9 cellular contexts compared by ENCODE assay signal in the genomic region with DNA sequence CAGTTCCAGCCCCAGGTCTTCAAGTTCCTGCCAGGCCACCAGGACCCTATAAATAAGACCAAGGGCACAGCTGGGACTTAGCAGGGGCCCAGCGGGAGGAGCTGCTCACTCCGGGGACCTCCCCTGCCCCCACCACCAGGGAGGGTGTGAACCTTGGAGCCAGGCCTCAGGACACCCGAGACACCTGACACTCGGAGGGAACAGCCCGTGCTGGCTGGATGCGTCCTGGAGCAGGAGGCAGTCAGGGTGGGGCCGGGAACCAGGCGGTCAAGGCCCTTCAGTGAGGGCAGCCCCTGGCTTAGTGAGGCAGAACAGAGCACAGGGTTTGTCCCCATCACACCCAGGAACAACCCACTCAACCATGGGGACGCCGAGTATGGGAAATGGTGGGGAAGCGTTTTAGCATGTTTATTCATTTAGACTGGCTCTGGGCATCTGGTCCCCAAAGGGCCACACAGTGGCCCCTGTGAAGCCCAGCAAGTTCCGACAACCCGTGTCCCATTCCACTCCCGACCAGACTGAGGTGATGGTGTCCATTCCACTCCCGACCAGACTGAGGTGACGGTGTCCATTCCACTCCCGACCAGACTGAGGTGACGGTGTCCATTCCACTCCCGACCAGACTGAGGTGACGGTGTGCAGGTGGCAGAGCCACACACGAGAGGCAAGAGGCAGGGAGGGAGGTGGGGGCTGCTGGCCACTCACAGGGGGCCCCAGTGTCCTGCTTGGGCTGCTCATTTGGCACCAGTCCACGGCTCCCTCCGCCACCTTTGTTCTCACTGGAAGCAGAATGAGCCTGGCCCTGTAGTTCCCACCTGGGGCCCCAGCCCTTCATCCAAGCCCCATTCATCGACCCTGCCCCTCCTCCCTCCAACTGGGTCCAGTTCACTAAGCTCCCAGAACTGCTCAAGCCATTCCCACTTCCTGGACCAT. TPM values are rescaled to one million over a fixed set of nuclear protein-coding genes. Genes with fewer than 3 reads are reported as not detected.
DNase-seq lines count a peak whose midpoint lies in the region; ATAC-seq, FAIRE-seq and TF ChIP-seq lines count a peak whose summit lies in the region.
"Had no signal": no experiment of that assay in that cellular context is flagged by ENCODE, and none has a peak within 500 bp of the region (broad histone marks: within the 10 kb centered on the region; RNA-seq: fewer than 3 reads in every experiment).

No MANE protein-coding gene starts in this region.

- no peaks in the 10 kb centered on the region for H3K9me3 ChIP-seq in HepG2 (ENCODE audit: low read length)
- no peaks in the 10 kb centered on the region for H3K9me3 ChIP-seq in subcutaneous abdominal adipose tissue (ENCODE audit: control insufficient read depth in 5 of 5, low read length in 5 of 5)

- H3K4me2 ChIP-seq in HepG2 (ENCODE audit: low read depth, low read length) = peak overlapping the region; percentile 81
- H3K4me2 ChIP-seq: GM23338 had no signal

- no peak; the same call in 1 of the 2 replicates for TF ChIP-seq RAD21 in HepG2 (CRISPR knock-in tag; IDR thresholded peaks at IDR 0.05)

- H3K27me3 ChIP-seq in HepG2 (ENCODE audit: control insufficient read depth in 1 of 2, insufficient read depth in 2 of 2, low read length in 2 of 2) (no peaks in the 10 kb centered on the region; a peak in 1 of 5 replicates), subcutaneous abdominal adipose tissue (ENCODE audit: control insufficient read depth in 5 of 5, insufficient read depth in 4 of 5, low read length in 5 of 5) (no peaks in the 10 kb centered on the region)

- no TSS peak for BruUV-seq in HepG2 (replicated peaks; lab: Mats Ljungman, UMichigan)

- peak; percentile 82 for FAIRE-seq in HepG2 (lab: Jason Lieb, UNC)

- peaks cover 58% of the 10 kb centered on the region for H3K4me1 ChIP-seq in HepG2 (ENCODE audit: insufficient read depth, low read length)
- H3K4me1 ChIP-seq in subcutaneous abdominal adipose tissue (ENCODE audit: control insufficient read depth in 5 of 5, insufficient read depth in 5 of 5, low read length in 5 of 5) = peaks cover 0 to 60% (median 56%) of the 10 kb centered on the region in 5 donors

- CTCF ChIA-PET in HepG2 (lab: Yijun Ruan, JAX; ENCODE audit: low intra/inter-chr PET ratio, low total read pairs) = no interaction called here

- TF ChIP-seq EP300 in HepG2 (IDR thresholded peaks at IDR 0.05; ENCODE audit: low read depth in 2 of 2, low read length in 2 of 2) (peak in 1 of 2 experiments; percentile 49; a peak in 2 of 4 replicates), HepG2 (CRISPR knock-in tag; IDR thresholded peaks at IDR 0.05; ENCODE audit: borderline replicate concordance) (no peak)

- TF ChIP-seq CTCF in HepG2 (CRISPR knock-in tag; IDR thresholded peaks at IDR 0.05) = no peak; the same call in 1 of the 2 replicates

- ATAC-seq in HepG2 (peak; percentile 13), GM18873 (IDR thresholded peaks at IDR 0.05; ENCODE audit: low FRiP score, unreplicated experiment) (no peak)
- ATAC-seq: GM23338 had no signal

- DNase-seq in NCI-H1105 treated with DMSO at 0.1 percent for 48 hours (lab: John Stamatoyannopoulos, UW) (peak; percentile 11), NCI-H1105 (lab: John Stamatoyannopoulos, UW) (no peak), HepG2 (ENCODE audit: low spot score) (peak; percentile 88), H4 (ENCODE audit: low spot score) (no peak), NCI-H524 (lab: John Stamatoyannopoulos, UW) (no peak)

- peaks cover 11% of the 10 kb centered on the region; the same call in 1 of the 2 replicates for H4K20me1 ChIP-seq in HepG2 (ENCODE audit: insufficient read depth, low read length)

- peaks cover 28% of the 10 kb centered on the region for H3K79me2 ChIP-seq in HepG2 (ENCODE audit: insufficient read depth, low read length)

- in situ Hi-C loops in HepG2 (cut with HindIII; ENCODE audit: extremely low pct_ligation_motif_present, low pct_unique_long_range_greater_than_20kb) = no loop called here

- peak overlapping the region; percentile 69 for H3K9ac ChIP-seq in HepG2 (ENCODE audit: insufficient read depth, low read depth, low read length)
- H3K9ac ChIP-seq in subcutaneous abdominal adipose tissue (ENCODE audit: low read length in 5 of 5) = peak overlapping the region in 1 of 5 donors; percentile 30

- H3K36me3 ChIP-seq in HepG2 (replicated peaks in 1 of 2; ENCODE audit: control insufficient read depth in 1 of 2, insufficient read depth in 2 of 2, low read length in 2 of 2) = peaks cover 2% of the 10 kb centered on the region in 2 experiments; a peak in 2 of 5 replicates
- H3K36me3 ChIP-seq in subcutaneous abdominal adipose tissue (ENCODE audit: control insufficient read depth in 5 of 5, insufficient read depth in 5 of 5, low read length in 5 of 5) = peaks cover 0 to under 1% (median 0%) of the 10 kb centered on the region in 5 donors

- H3K27ac ChIP-seq in angular gyrus (ENCODE audit: low read depth, low read length) = peak overlapping the region; percentile 30
- peak overlapping the region; percentile 96 for H3K27ac ChIP-seq in HepG2 (ENCODE audit: extremely low read length, insufficient read depth, low read length)
- peak overlapping the region; percentile 41 for H3K27ac ChIP-seq in subcutaneous abdominal adipose tissue (ENCODE audit: low read depth, low read length)

- WGBS in HepG2 (ENCODE audit: low lambda C conversion rate) = 6% methylated on average over 12 of the region's 24 CpGs

- TF ChIP-seq POLR2A in HepG2 (IDR thresholded peaks at IDR 0.05; ENCODE audit: insufficient read depth in 1 of 2, low read depth in 2 of 2, low read length in 2 of 2) = peak in 1 of 2 experiments; percentile 44; a peak in 1 of 4 replicates

- intact Hi-C loops in HepG2 (cut with micrococcal nuclease; ENCODE audit: unreplicated experiment) = loop anchor here (1.0 kb wide), 1 partner anchor 20 kb away; no protein-coding TSS in a partner anchor

- POLR2A ChIA-PET in HepG2 (lab: Yijun Ruan, JAX) = interaction anchor here (0.5 to 10.1 kb wide), 13 partner anchors 7 to 148 kb away, joined by 3 to 469 read pairs (median 5); a partner anchor contains a TSS

- H3K4me3 ChIP-seq in HepG2 (replicated peaks in 1 of 3; ENCODE audit: insufficient read depth in 1 of 3, low read depth in 2 of 3, low read length in 3 of 3) (peak overlapping the region; percentile 36 to 80 (median 52); a peak in 5 of 6 replicates), subcutaneous abdominal adipose tissue (ENCODE audit: low read depth in 1 of 5, low read length in 5 of 5) (no peak overlapping the region)
- H3K4me3 ChIP-seq: GM23338 had no signal

- no peak overlapping the region for H2AFZ ChIP-seq in HepG2 (ENCODE audit: low read length)
- H2AFZ ChIP-seq: GM23338 had no signal

RNA-seq across cellular contexts. Expression of a gene that starts 2.2 kb away (rescaled TPM):
- total RNA-seq in HepG2 (2016; rRNA removed; fragmentation: Illumina TruSeq; extraction: Trizol) = 8.4 and 10.7 TPM in 2 replicates
- total RNA-seq in HepG2 (2016; cell fraction: cytosol; rRNA removed; fragmentation: Illumina TruSeq; extraction: Trizol; ENCODE audit: low read depth) = 6.5 and 7.9 TPM in 2 replicates
- total RNA-seq in HepG2 (2016; cell fraction: insoluble cytoplasmic fraction; rRNA removed; fragmentation: Illumina TruSeq; extraction: Trizol) = 8.9 and 11.0 TPM in 2 replicates
- 14.1 and 14.8 TPM in 2 replicates for total RNA-seq in HepG2 (2016; cell fraction: membrane; rRNA removed; fragmentation: Illumina TruSeq; extraction: Trizol)
- total RNA-seq in HepG2 (2016; cell fraction: nucleus; rRNA removed; fragmentation: Illumina TruSeq; extraction: Trizol) = 17.3 and 19.0 TPM in 2 replicates
- 18.0 and 19.6 TPM in 2 replicates for polyA plus RNA-seq in HepG2 (2011; rRNA removed)
- polyA plus RNA-seq in HepG2 (2011; cell fraction: cytosol; rRNA removed) = 14.8 and 17.8 TPM in 2 replicates
- polyA plus RNA-seq in HepG2 (2011; cell fraction: nucleus; rRNA removed) = 116 and 135 TPM in 2 replicates
- 27.5 and 28.1 TPM in 2 replicates for polyA plus RNA-seq in HepG2 (2012)
- polyA plus RNA-seq in HepG2 (2016; cell fraction: cytosol; fragmentation: Illumina TruSeq; extraction: Trizol; ENCODE audit: low read depth) = 2.7 and 3.3 TPM in 2 replicates
- 30.9 and 43.0 TPM in 2 replicates for polyA plus RNA-seq in HepG2 (2016; cell fraction: insoluble cytoplasmic fraction; fragmentation: Illumina TruSeq; extraction: Trizol; ENCODE audit: low read depth)
- 10.2 and 10.3 TPM in 2 replicates for polyA plus RNA-seq in HepG2 (2016; cell fraction: membrane; fragmentation: Illumina TruSeq; extraction: Trizol; ENCODE audit: low read depth)
- 76.5 and 77.9 TPM in 2 replicates for polyA plus RNA-seq in HepG2 (2016; cell fraction: nucleus; fragmentation: Illumina TruSeq; extraction: Trizol; ENCODE audit: insufficient read depth, low read depth)
- polyA minus RNA-seq in HepG2 (2011; rRNA and poly(A)+ RNA removed; ENCODE audit: low replicate concordance) = 14.0 and 39.5 TPM in 2 replicates
- polyA minus RNA-seq in HepG2 (2011; cell fraction: cytosol; rRNA and poly(A)+ RNA removed) = 42.7 and 47.0 TPM in 2 replicates
- 36.8 and 48.0 TPM in 2 replicates for polyA minus RNA-seq in HepG2 (2011; cell fraction: nucleus; rRNA and poly(A)+ RNA removed)
- total RNA-seq in H4 (2014; rRNA removed; shearing (Covaris generic)) = 2.4 and 4.2 TPM in 2 replicates

RNA-seq across cellular contexts. Expression of a gene that starts 4.6 kb away (rescaled TPM):
- 78.7 and 88.0 TPM in 2 replicates for total RNA-seq in HepG2 (2016; rRNA removed; fragmentation: Illumina TruSeq; extraction: Trizol)
- total RNA-seq in HepG2 (2016; cell fraction: cytosol; rRNA removed; fragmentation: Illumina TruSeq; extraction: Trizol; ENCODE audit: low read depth) = 72.7 and 79.4 TPM in 2 replicates
- total RNA-seq in HepG2 (2016; cell fraction: insoluble cytoplasmic fraction; rRNA removed; fragmentation: Illumina TruSeq; extraction: Trizol) = 80.1 and 93.1 TPM in 2 replicates
- 72.8 and 84.2 TPM in 2 replicates for total RNA-seq in HepG2 (2016; cell fraction: membrane; rRNA removed; fragmentation: Illumina TruSeq; extraction: Trizol)
- 40.6 and 53.8 TPM in 2 replicates for total RNA-seq in HepG2 (2016; cell fraction: nucleus; rRNA removed; fragmentation: Illumina TruSeq; extraction: Trizol)
- 39.4 and 49.3 TPM in 2 replicates for polyA plus RNA-seq in HepG2 (2011; rRNA removed)
- 61.0 and 112 TPM in 2 replicates for polyA plus RNA-seq in HepG2 (2011; cell fraction: cytosol; rRNA removed)
- polyA plus RNA-seq in HepG2 (2011; cell fraction: nucleus; rRNA removed) = 105 and 111 TPM in 2 replicates
- 67.0 and 70.9 TPM in 2 replicates for polyA plus RNA-seq in HepG2 (2012)
- 126 and 135 TPM in 2 replicates for polyA plus RNA-seq in HepG2 (2016; cell fraction: cytosol; fragmentation: Illumina TruSeq; extraction: Trizol; ENCODE audit: low read depth)
- 131 and 155 TPM in 2 replicates for polyA plus RNA-seq in HepG2 (2016; cell fraction: insoluble cytoplasmic fraction; fragmentation: Illumina TruSeq; extraction: Trizol; ENCODE audit: low read depth)
- 112 and 121 TPM in 2 replicates for polyA plus RNA-seq in HepG2 (2016; cell fraction: membrane; fragmentation: Illumina TruSeq; extraction: Trizol; ENCODE audit: low read depth)
- polyA plus RNA-seq in HepG2 (2016; cell fraction: nucleus; fragmentation: Illumina TruSeq; extraction: Trizol; ENCODE audit: insufficient read depth, low read depth) = 129 and 134 TPM in 2 replicates
- polyA minus RNA-seq in HepG2 (2011; rRNA and poly(A)+ RNA removed; ENCODE audit: low replicate concordance) = 60.5 and 86.6 TPM in 2 replicates
- polyA minus RNA-seq in HepG2 (2011; cell fraction: cytosol; rRNA and poly(A)+ RNA removed) = 53.6 and 68.0 TPM in 2 replicates
- polyA minus RNA-seq in HepG2 (2011; cell fraction: nucleus; rRNA and poly(A)+ RNA removed) = 14.7 and 18.9 TPM in 2 replicates
- total RNA-seq in H4 (2014; rRNA removed; shearing (Covaris generic)) = 34.9 and 37.0 TPM in 2 replicates

RNA-seq across cellular contexts. Expression of a gene that starts 8.3 kb away (rescaled TPM):
- total RNA-seq in HepG2 (2016; rRNA removed; fragmentation: Illumina TruSeq; extraction: Trizol) = 0.27 and 1.2 TPM in 2 replicates
- 1.1 and 1.3 TPM in 2 replicates for total RNA-seq in HepG2 (2016; cell fraction: cytosol; rRNA removed; fragmentation: Illumina TruSeq; extraction: Trizol; ENCODE audit: low read depth)
- total RNA-seq in HepG2 (2016; cell fraction: insoluble cytoplasmic fraction; rRNA removed; fragmentation: Illumina TruSeq; extraction: Trizol) = 0.82 and 1.8 TPM in 2 replicates
- 1.1 and 1.8 TPM in 2 replicates for total RNA-seq in HepG2 (2016; cell fraction: membrane; rRNA removed; fragmentation: Illumina TruSeq; extraction: Trizol)
- 0.88 and 1.8 TPM in 2 replicates for total RNA-seq in HepG2 (2016; cell fraction: nucleus; rRNA removed; fragmentation: Illumina TruSeq; extraction: Trizol)
- 1.4 and 2.8 TPM in 2 replicates for polyA plus RNA-seq in HepG2 (2011; rRNA removed)
- polyA plus RNA-seq in HepG2 (2011; cell fraction: cytosol; rRNA removed) = 1.0 and 2.2 TPM in 2 replicates
- 12.5 TPM in 2 replicates for polyA plus RNA-seq in HepG2 (2011; cell fraction: nucleus; rRNA removed)
- polyA plus RNA-seq in HepG2 (2012) = 1.1 and 1.9 TPM in 2 replicates
- 0.58 and 0.73 TPM in 2 replicates for polyA plus RNA-seq in HepG2 (2016; cell fraction: cytosol; fragmentation: Illumina TruSeq; extraction: Trizol; ENCODE audit: low read depth)
- polyA plus RNA-seq in HepG2 (2016; cell fraction: insoluble cytoplasmic fraction; fragmentation: Illumina TruSeq; extraction: Trizol; ENCODE audit: low read depth) = 0.82 and 1.5 TPM in 2 replicates
- polyA plus RNA-seq in HepG2 (2016; cell fraction: membrane; fragmentation: Illumina TruSeq; extraction: Trizol; ENCODE audit: low read depth) = 2.0 and 2.4 TPM in 2 replicates
- 6.5 and 7.2 TPM in 2 replicates for polyA plus RNA-seq in HepG2 (2016; cell fraction: nucleus; fragmentation: Illumina TruSeq; extraction: Trizol; ENCODE audit: insufficient read depth, low read depth)
- 0.21 and 2.3 TPM in 2 replicates for polyA minus RNA-seq in HepG2 (2011; rRNA and poly(A)+ RNA removed; ENCODE audit: low replicate concordance)
- polyA minus RNA-seq in HepG2 (2011; cell fraction: cytosol; rRNA and poly(A)+ RNA removed) = 1.3 and 1.7 TPM in 2 replicates
- 0.90 and 2.0 TPM in 2 replicates for polyA minus RNA-seq in HepG2 (2011; cell fraction: nucleus; rRNA and poly(A)+ RNA removed)
- 0.37 and 1.2 TPM in 2 replicates for total RNA-seq in H4 (2014; rRNA removed; shearing (Covaris generic))

RNA-seq across cellular contexts. Expression of a gene that starts 23.0 kb away (rescaled TPM):
- total RNA-seq in HepG2 (2016; rRNA removed; fragmentation: Illumina TruSeq; extraction: Trizol) = 133 and 135 TPM in 2 replicates
- total RNA-seq in HepG2 (2016; cell fraction: cytosol; rRNA removed; fragmentation: Illumina TruSeq; extraction: Trizol; ENCODE audit: low read depth) = 96.6 and 116 TPM in 2 replicates
- total RNA-seq in HepG2 (2016; cell fraction: insoluble cytoplasmic fraction; rRNA removed; fragmentation: Illumina TruSeq; extraction: Trizol) = 122 and 153 TPM in 2 replicates
- 83.7 and 88.2 TPM in 2 replicates for total RNA-seq in HepG2 (2016; cell fraction: membrane; rRNA removed; fragmentation: Illumina TruSeq; extraction: Trizol)
- total RNA-seq in HepG2 (2016; cell fraction: nucleus; rRNA removed; fragmentation: Illumina TruSeq; extraction: Trizol) = 100 and 108 TPM in 2 replicates
- polyA plus RNA-seq in HepG2 (2011; rRNA removed) = 140 and 177 TPM in 2 replicates
- polyA plus RNA-seq in HepG2 (2011; cell fraction: cytosol; rRNA removed) = 120 and 152 TPM in 2 replicates
- 887 and 1,037 TPM in 2 replicates for polyA plus RNA-seq in HepG2 (2011; cell fraction: nucleus; rRNA removed)
- 154 and 221 TPM in 2 replicates for polyA plus RNA-seq in HepG2 (2012)
- polyA plus RNA-seq in HepG2 (2016; cell fraction: cytosol; fragmentation: Illumina TruSeq; extraction: Trizol; ENCODE audit: low read depth) = 39.2 and 45.5 TPM in 2 replicates
- polyA plus RNA-seq in HepG2 (2016; cell fraction: insoluble cytoplasmic fraction; fragmentation: Illumina TruSeq; extraction: Trizol; ENCODE audit: low read depth) = 156 and 182 TPM in 2 replicates
- polyA plus RNA-seq in HepG2 (2016; cell fraction: membrane; fragmentation: Illumina TruSeq; extraction: Trizol; ENCODE audit: low read depth) = 63.6 and 72.0 TPM in 2 replicates
- 293 and 318 TPM in 2 replicates for polyA plus RNA-seq in HepG2 (2016; cell fraction: nucleus; fragmentation: Illumina TruSeq; extraction: Trizol; ENCODE audit: insufficient read depth, low read depth)
- polyA minus RNA-seq in HepG2 (2011; rRNA and poly(A)+ RNA removed; ENCODE audit: low replicate concordance) = 38.8 and 49.7 TPM in 2 replicates
- 32.8 and 38.9 TPM in 2 replicates for polyA minus RNA-seq in HepG2 (2011; cell fraction: cytosol; rRNA and poly(A)+ RNA removed)
- 106 and 131 TPM in 2 replicates for polyA minus RNA-seq in HepG2 (2011; cell fraction: nucleus; rRNA and poly(A)+ RNA removed)
- total RNA-seq in H4 (2014; rRNA removed; shearing (Covaris generic)) = 196 and 197 TPM in 2 replicates

RNA-seq across cellular contexts. Expression of a gene that starts 29.2 kb away (rescaled TPM):
- 21.9 and 31.3 TPM in 2 replicates for total RNA-seq in HepG2 (2016; rRNA removed; fragmentation: Illumina TruSeq; extraction: Trizol)
- total RNA-seq in HepG2 (2016; cell fraction: cytosol; rRNA removed; fragmentation: Illumina TruSeq; extraction: Trizol; ENCODE audit: low read depth) = 67.5 and 90.2 TPM in 2 replicates
- total RNA-seq in HepG2 (2016; cell fraction: insoluble cytoplasmic fraction; rRNA removed; fragmentation: Illumina TruSeq; extraction: Trizol) = 14.2 and 28.2 TPM in 2 replicates
- total RNA-seq in HepG2 (2016; cell fraction: membrane; rRNA removed; fragmentation: Illumina TruSeq; extraction: Trizol) = 57.9 and 74.3 TPM in 2 replicates
- total RNA-seq in HepG2 (2016; cell fraction: nucleus; rRNA removed; fragmentation: Illumina TruSeq; extraction: Trizol) = 18.6 and 22.9 TPM in 2 replicates
- 19.5 and 21.2 TPM in 2 replicates for polyA plus RNA-seq in HepG2 (2011; rRNA removed)
- 21.0 and 42.4 TPM in 2 replicates for polyA plus RNA-seq in HepG2 (2011; cell fraction: cytosol; rRNA removed)
- 45.8 and 49.4 TPM in 2 replicates for polyA plus RNA-seq in HepG2 (2011; cell fraction: nucleus; rRNA removed)
- polyA plus RNA-seq in HepG2 (2012) = 14.1 and 18.2 TPM in 2 replicates
- 104 and 136 TPM in 2 replicates for polyA plus RNA-seq in HepG2 (2016; cell fraction: cytosol; fragmentation: Illumina TruSeq; extraction: Trizol; ENCODE audit: low read depth)
- 24.1 and 30.7 TPM in 2 replicates for polyA plus RNA-seq in HepG2 (2016; cell fraction: insoluble cytoplasmic fraction; fragmentation: Illumina TruSeq; extraction: Trizol; ENCODE audit: low read depth)
- 78.9 and 88.8 TPM in 2 replicates for polyA plus RNA-seq in HepG2 (2016; cell fraction: membrane; fragmentation: Illumina TruSeq; extraction: Trizol; ENCODE audit: low read depth)
- 43.0 and 56.8 TPM in 2 replicates for polyA plus RNA-seq in HepG2 (2016; cell fraction: nucleus; fragmentation: Illumina TruSeq; extraction: Trizol; ENCODE audit: insufficient read depth, low read depth)
- polyA minus RNA-seq in HepG2 (2011; rRNA and poly(A)+ RNA removed; ENCODE audit: low replicate concordance) = 15.5 and 24.8 TPM in 2 replicates
- 9.4 and 11.7 TPM in 2 replicates for polyA minus RNA-seq in HepG2 (2011; cell fraction: cytosol; rRNA and poly(A)+ RNA removed)
- polyA minus RNA-seq in HepG2 (2011; cell fraction: nucleus; rRNA and poly(A)+ RNA removed) = 6.5 and 6.8 TPM in 2 replicates
- 49.8 and 59.5 TPM in 2 replicates for total RNA-seq in H4 (2014; rRNA removed; shearing (Covaris generic))

Comparison
In these comparisons a context has a peak if more than half of its experiments do, and no peak if none do; other contexts are left out.
1. DNase-seq: peak in NCI-H1105 treated with DMSO at 0.1 percent for 48 hours (single experiment) and HepG2 (single experiment); none in NCI-H1105 (single experiment), H4 (single experiment) and NCI-H524 (0 of 2).
2. H3K27ac ChIP-seq: peak in every context shown above with its lines; median percentile 96 in HepG2; 41 in subcutaneous abdominal adipose tissue; 30 in angular gyrus.
3. H3K4me3 ChIP-seq: peak in HepG2 (3 of 3); none in subcutaneous abdominal adipose tissue (0 of 5).